In genomic region chr18:46408334-46408987, GRCh38 we compare ENCODE assay signal across 11 cellular contexts.
DNase-seq lines count a peak whose midpoint lies in the region; ATAC-seq, FAIRE-seq and TF ChIP-seq lines count a peak whose summit lies in the region.
"Had no signal": no experiment of that assay in that cellular context is flagged by ENCODE, and none has a peak within 500 bp of the region (broad histone marks: within the 10 kb centered on the region; RNA-seq: fewer than 3 reads in every experiment).

No MANE protein-coding gene starts in this region.

- peaks cover 32% of the 10 kb centered on the region for H3K27me3 Mint-ChIP-seq in astrocyte (ENCODE audit: low read depth, unreplicated experiment)
- H3K27me3 Mint-ChIP-seq: stimulated activated naive CD8-positive, alpha-beta T cell treated with anti-CD3 and anti-CD28 coated beads, Interleukin-15, amount 100 ng/mL, for 72 hours had no signal

- H2AFZ ChIP-seq in astrocyte (ENCODE audit: low read depth, low read length) (no peak overlapping the region), PC-3 (ENCODE audit: low read length) (no peak overlapping the region)

- H3K9ac ChIP-seq in astrocyte (ENCODE audit: low read length) (no peak overlapping the region), PC-3 (ENCODE audit: low read length) (no peak overlapping the region)

- H3K27ac Mint-ChIP-seq in astrocyte (ENCODE audit: unreplicated experiment): no peak overlapping the region

- H3K4me1 ChIP-seq in astrocyte (ENCODE audit: insufficient read depth, low read length): peaks cover 9% of the 10 kb centered on the region
- no peaks in the 10 kb centered on the region for H3K4me1 ChIP-seq in PC-3 (ENCODE audit: insufficient read depth, low read length)

- no peaks in the 10 kb centered on the region; the same call in none of the 2 replicates for H3K27me3 ChIP-seq in GM06990 (replicated peaks; ENCODE audit: control insufficient read depth, insufficient read depth, low read length)
- peaks cover 5% of the 10 kb centered on the region for H3K27me3 ChIP-seq in astrocyte (ENCODE audit: insufficient read depth, low read length)
- H3K27me3 ChIP-seq in PC-3 (ENCODE audit: low read length): no peaks in the 10 kb centered on the region

- ATAC-seq in PC-3: no peak
- ATAC-seq: stimulated activated naive CD8-positive, alpha-beta T cell treated with anti-CD3 and anti-CD28 coated beads, Interleukin-15, amount 100 ng/mL, for 72 hours had no signal

- H4K20me1 ChIP-seq in astrocyte (ENCODE audit: insufficient read depth, low read length): no peaks in the 10 kb centered on the region
- H4K20me1 ChIP-seq in PC-3 (ENCODE audit: low read length): no peaks in the 10 kb centered on the region

- no peaks in the 10 kb centered on the region for H3F3A ChIP-seq in PC-3 (ENCODE audit: low read length, unreplicated experiment)

- H3K36me3 Mint-ChIP-seq in astrocyte (ENCODE audit: low read depth, unreplicated experiment): no peaks in the 10 kb centered on the region

- no peak overlapping the region for H3K4me3 Mint-ChIP-seq in astrocyte (ENCODE audit: unreplicated experiment)
- H3K4me3 Mint-ChIP-seq: stimulated activated naive CD8-positive, alpha-beta T cell treated with anti-CD3 and anti-CD28 coated beads, Interleukin-15, amount 100 ng/mL, for 72 hours had no signal

- POLR2A ChIA-PET in PC-3 (lab: Charles Lee; ENCODE audit: unreplicated experiment): no interaction called here

- H3K9me3 ChIP-seq in astrocyte (ENCODE audit: insufficient read depth, low read depth, low read length) (no peaks in the 10 kb centered on the region), PC-3 (ENCODE audit: low read length) (no peaks in the 10 kb centered on the region)

- no peak overlapping the region for H3K4me3 ChIP-seq in GM06990 (replicated peaks; ENCODE audit: low read depth, low read length)
- H3K4me3 ChIP-seq in astrocyte (ENCODE audit: insufficient read depth, low read depth, low read length): no peak overlapping the region
- no peak overlapping the region for H3K4me3 ChIP-seq in PC-3 (ENCODE audit: low read length)

- intact Hi-C loops in PC-3 (cut with micrococcal nuclease): no loop called here

- FAIRE-seq in astrocyte (lab: Jason Lieb, UNC): no peak
- no peak for FAIRE-seq in RCC 7860 (lab: Jason Lieb, UNC)

- peaks cover 3% of the 10 kb centered on the region for H3K9me3 Mint-ChIP-seq in astrocyte (ENCODE audit: unreplicated experiment)
- H3K9me3 Mint-ChIP-seq: stimulated activated naive CD8-positive, alpha-beta T cell treated with anti-CD3 and anti-CD28 coated beads, Interleukin-15, amount 100 ng/mL, for 72 hours had no signal

- no TSS peak for BruUV-seq in PC-3 (replicated peaks; lab: Mats Ljungman, UMichigan)

- CTCF ChIA-PET in PC-3 (lab: Charles Lee): no interaction called here

- no peak for DNase-seq in GM06990 (ENCODE audit: extremely low read depth, insufficient read length)
- DNase-seq in HuH-7 (ENCODE audit: low spot score): peak; percentile 20
- peak; percentile 11 for DNase-seq in astrocyte (ENCODE audit: low read depth)
- peak; percentile 67 for DNase-seq in myocyte (ENCODE audit: low read depth)
- DNase-seq in RCC 7860 (ENCODE audit: low spot score): no peak
- DNase-seq in GM13976 (ENCODE audit: low spot score): no peak
- no peak for DNase-seq in NCI-H1436 (lab: John Stamatoyannopoulos, UW)
- no peak for DNase-seq in PC-3
- DNase-seq: cortex of kidney; hypothalamus; stimulated activated naive CD8-positive, alpha-beta T cell treated with anti-CD3 and anti-CD28 coated beads, Interleukin-15, amount 100 ng/mL, for 72 hours had no signal

- peak; percentile 40 for TF ChIP-seq CTCF in GM06990 (IDR thresholded peaks at IDR 0.05; ENCODE audit: insufficient read depth, low read length, poor library complexity, severe bottlenecking)
- TF ChIP-seq CTCF in astrocyte (IDR thresholded peaks at IDR 0.05; ENCODE audit: insufficient read depth, low read depth, low read length): no peak
- no peak for TF ChIP-seq CTCF in GM13976 (IDR thresholded peaks at IDR 0.05; ENCODE audit: borderline replicate concordance, control extremely low read depth, extremely low read depth, insufficient read depth, missing control alignments)
- no peak; the same call in 1 of the 2 replicates for TF ChIP-seq CTCF in PC-3 (conservative IDR thresholded peaks at IDR 0.05; ENCODE audit: low read depth, low read length)

- peaks cover 36% of the 10 kb centered on the region for H3K4me1 Mint-ChIP-seq in astrocyte (ENCODE audit: low read depth, unreplicated experiment)

- H3K36me3 ChIP-seq in GM06990 (ENCODE audit: control insufficient read depth, insufficient read depth, low read length) (no peaks in the 10 kb centered on the region), astrocyte (ENCODE audit: insufficient read depth, low read length) (no peaks in the 10 kb centered on the region), PC-3 (ENCODE audit: low read depth, low read length) (no peaks in the 10 kb centered on the region)

- H3K27ac ChIP-seq in astrocyte (ENCODE audit: low read depth, low read length): no peak overlapping the region
- no peak overlapping the region for H3K27ac ChIP-seq in PC-3 (ENCODE audit: low read length)

- no peaks in the 10 kb centered on the region for H3K9me2 ChIP-seq in PC-3 (replicated peaks; ENCODE audit: low read length)

- H3K79me2 ChIP-seq in astrocyte (ENCODE audit: insufficient read depth, low read length): no peaks in the 10 kb centered on the region
- no peaks in the 10 kb centered on the region for H3K79me2 ChIP-seq in PC-3 (ENCODE audit: low read length)

- H3K4me2 ChIP-seq in astrocyte (ENCODE audit: low read length) (no peak overlapping the region), PC-3 (ENCODE audit: low read length) (no peak overlapping the region)

- in situ Hi-C loops in GM13976 (cut with MboI; ENCODE audit: low sequenced_read_pairs, unreplicated experiment): no loop called here

Comparison
In these comparisons a context has a peak if more than half of its experiments do, and no peak if none do; other contexts are left out.
1. DNase-seq: peak in HuH-7 (single experiment), astrocyte (single experiment) and myocyte (single experiment); none in GM06990 (single experiment), RCC 7860 (single experiment), GM13976 (single experiment), NCI-H1436 (single experiment) and PC-3 (single experiment).